Comparison of ENCODE assay signal across 10 cellular contexts in genomic region chr12:108468149-108468968, GRCh38. TPM values are rescaled to one million over a fixed set of nuclear protein-coding genes. Genes with fewer than 3 reads are reported as not detected.
DNase-seq lines count a peak whose midpoint lies in the region; ATAC-seq and TF ChIP-seq lines count a peak whose summit lies in the region.
"Had no signal": no experiment of that assay in that cellular context is flagged by ENCODE, and none has a peak within 500 bp of the region (broad histone marks: within the 10 kb centered on the region; RNA-seq: fewer than 3 reads in every experiment).

No MANE protein-coding gene starts in this region.

- WGBS in mammary epithelial cell (ENCODE audit: low coverage, missing lambda C conversion rate) = 24% methylated on average over 5 of the region's 7 CpGs
- WGBS in upper lobe of left lung, 2 donors = 40 to 65% methylated on average over 6 to 7 of the region's 7 CpGs

- no peaks in the 10 kb centered on the region for H4K20me1 ChIP-seq in mammary epithelial cell (ENCODE audit: insufficient read depth, low read length)

- no TSS peak for BruUV-seq in mammary epithelial cell (replicated peaks; lab: Mats Ljungman, UMichigan)

- H3K4me1 Mint-ChIP-seq in stimulated activated effector memory CD8-positive, alpha-beta T cell treated with anti-CD3 and anti-CD28 coated beads, Interleukin-12 subunit alpha, Interleukin-12 subunit beta, amount 100 ng/mL, for 72 hours = no peaks in the 10 kb centered on the region

- H3K9me3 ChIP-seq in mammary epithelial cell (replicated peaks; ENCODE audit: insufficient read depth, low read length) (no peaks in the 10 kb centered on the region), upper lobe of left lung (no peaks in the 10 kb centered on the region)

- TF ChIP-seq POLR2A in upper lobe of left lung (IDR thresholded peaks at IDR 0.05) = no peak

- H3K27ac Mint-ChIP-seq in stimulated activated effector memory CD8-positive, alpha-beta T cell treated with anti-CD3 and anti-CD28 coated beads, Interleukin-12 subunit alpha, Interleukin-12 subunit beta, amount 100 ng/mL, for 72 hours = no peak overlapping the region

- H3K36me3 ChIP-seq in mammary epithelial cell (ENCODE audit: insufficient read depth, low read length) = no peaks in the 10 kb centered on the region
- no peaks in the 10 kb centered on the region for H3K36me3 ChIP-seq in upper lobe of left lung

- H3K4me1 ChIP-seq in mammary epithelial cell (ENCODE audit: insufficient read depth, low read length) (no peaks in the 10 kb centered on the region), upper lobe of left lung (no peaks in the 10 kb centered on the region)

- in situ Hi-C loops in mammary epithelial cell (cut with MboI; ENCODE audit: low sequenced_read_pairs in 2 of 2) = no loop called here

- no peak overlapping the region for H3K9ac ChIP-seq in mammary epithelial cell (ENCODE audit: insufficient read depth, low read length)

- DNase-seq in DMS53 (lab: John Stamatoyannopoulos, UW) = peak; percentile 26
- no peak for DNase-seq in DMS53 treated with DMSO at 0.1 percent for 48 hours (lab: John Stamatoyannopoulos, UW; ENCODE audit: unreplicated experiment)
- DNase-seq in Kasumi-1 (lab: John Stamatoyannopoulos, UW) = peak; percentile 52 to 56
- DNase-seq in mammary epithelial cell = peak; percentile 19
- DNase-seq in lung microvascular endothelial cell (ENCODE audit: low read depth in 2 of 2) = peak; percentile 50 to 53
- no peak for DNase-seq in NCI-H1436 treated with DMSO at 0.1 percent for 48 hours (lab: John Stamatoyannopoulos, UW)
- no peak for DNase-seq in stimulated activated effector memory CD8-positive, alpha-beta T cell treated with anti-CD3 and anti-CD28 coated beads, Interleukin-12 subunit alpha, Interleukin-12 subunit beta, amount 100 ng/mL, for 72 hours (ENCODE audit: low spot score in 2 of 2)
- no peak for DNase-seq in upper lobe of left lung
- DNase-seq: 8988T, aorta had no signal

- TF ChIP-seq CTCF in mammary epithelial cell (conservative IDR thresholded peaks at IDR 0.05 in 1 of 2, IDR thresholded peaks at IDR 0.05 in 1 of 2; ENCODE audit: extremely low read depth in 1 of 2, insufficient read depth in 1 of 2, low read depth in 1 of 2, low read length in 2 of 2) (no peak), upper lobe of left lung (IDR thresholded peaks at IDR 0.05) (no peak)

- CTCF ChIA-PET in mammary epithelial cell (lab: Charles Lee; ENCODE audit: low non-redundant PET) = no interaction called here

- H3K79me2 ChIP-seq in mammary epithelial cell (ENCODE audit: insufficient read depth, low read length) = no peaks in the 10 kb centered on the region

- H3K4me2 ChIP-seq in mammary epithelial cell (ENCODE audit: insufficient read depth, low read depth, low read length) = no peak overlapping the region

- no peak for ATAC-seq in stimulated activated effector memory CD8-positive, alpha-beta T cell treated with anti-CD3 and anti-CD28 coated beads, Interleukin-12 subunit alpha, Interleukin-12 subunit beta, amount 100 ng/mL, for 72 hours
- no peak for ATAC-seq in upper lobe of left lung (ENCODE audit: low FRiP score in 2 of 2)

- TF ChIP-seq EP300 in upper lobe of left lung (IDR thresholded peaks at IDR 0.05) = no peak

- H3K9me3 Mint-ChIP-seq in stimulated activated effector memory CD8-positive, alpha-beta T cell treated with anti-CD3 and anti-CD28 coated beads, Interleukin-12 subunit alpha, Interleukin-12 subunit beta, amount 100 ng/mL, for 72 hours = peaks cover 3% of the 10 kb centered on the region

- no peaks in the 10 kb centered on the region for H3K36me3 Mint-ChIP-seq in stimulated activated effector memory CD8-positive, alpha-beta T cell treated with anti-CD3 and anti-CD28 coated beads, Interleukin-12 subunit alpha, Interleukin-12 subunit beta, amount 100 ng/mL, for 72 hours

- intact Hi-C loops in mammary epithelial cell (cut with micrococcal nuclease) = no loop called here

- no peak overlapping the region for H2AFZ ChIP-seq in mammary epithelial cell (ENCODE audit: low read depth, low read length)

- H3K4me3 ChIP-seq in mammary epithelial cell (replicated peaks in 1 of 3; ENCODE audit: insufficient read depth in 1 of 3, low read depth in 2 of 3, low read length in 3 of 3) (no peak overlapping the region), upper lobe of left lung (no peak overlapping the region)

- no peak overlapping the region for H3K4me3 Mint-ChIP-seq in stimulated activated effector memory CD8-positive, alpha-beta T cell treated with anti-CD3 and anti-CD28 coated beads, Interleukin-12 subunit alpha, Interleukin-12 subunit beta, amount 100 ng/mL, for 72 hours

- dilution Hi-C loops in mammary epithelial cell (cut with HindIII; ENCODE audit: low sequenced_read_pairs) = no loop called here

- H3K27me3 ChIP-seq in mammary epithelial cell (ENCODE audit: insufficient read depth, low read length) = peaks cover 2% of the 10 kb centered on the region
- no peaks in the 10 kb centered on the region for H3K27me3 ChIP-seq in upper lobe of left lung

- no peak overlapping the region for H3K27ac ChIP-seq in mammary epithelial cell (ENCODE audit: insufficient read depth, low read depth, low read length)
- H3K27ac ChIP-seq in upper lobe of left lung = no peak overlapping the region

RNA-seq across cellular contexts. Expression of gene FICD, which starts 46.7 kb away (rescaled TPM):
- total RNA-seq in mammary epithelial cell = 1 to 10 TPM; 5.5 to 5.6 TPM
- polyA plus RNA-seq in mammary epithelial cell = 0.80 TPM
- polyA minus RNA-seq in mammary epithelial cell = not detected
- total RNA-seq in lung microvascular endothelial cell = 4.1 and 4.8 TPM in 2 replicates
- total RNA-seq in upper lobe of left lung = 10 to 100 TPM in 4 of 6 donors, 1 to 10 TPM in 2; 6.5 to 15.3 (median 12.2) TPM

Comparison
In these comparisons a context has a peak if more than half of its experiments do, and no peak if none do; other contexts are left out.
1. DNase-seq: peak in DMS53 (single experiment), Kasumi-1 (2 of 2), mammary epithelial cell (single experiment) and lung microvascular endothelial cell (2 of 2); none in DMS53 treated with DMSO at 0.1 percent for 48 hours (single experiment), NCI-H1436 treated with DMSO at 0.1 percent for 48 hours (single experiment), stimulated activated effector memory CD8-positive, alpha-beta T cell treated with anti-CD3 and anti-CD28 coated beads, Interleukin-12 subunit alpha, Interleukin-12 subunit beta, amount 100 ng/mL, for 72 hours (0 of 2) and upper lobe of left lung (0 of 2).